Comparison of ENCODE assay signal across 17 cellular contexts in genomic region chr13:23667750-23668149, GRCh38.
DNase-seq lines count a peak whose midpoint lies in the region; ATAC-seq and TF ChIP-seq lines count a peak whose summit lies in the region.
"Had no signal": no experiment of that assay in that cellular context is flagged by ENCODE, and none has a peak within 500 bp of the region (broad histone marks: within the 10 kb centered on the region; RNA-seq: fewer than 3 reads in every experiment).

No MANE protein-coding gene starts in this region.

- intact Hi-C loops in OCI-LY7 (cut with micrococcal nuclease; ENCODE audit: unreplicated experiment): no loop called here

- BruUV-seq in OCI-LY7 (replicated peaks; lab: Mats Ljungman, UMichigan): no TSS peak

- H3K36me3 ChIP-seq in OCI-LY7 (ENCODE audit: insufficient read depth, low read length): no peaks in the 10 kb centered on the region
- H3K36me3 ChIP-seq: esophagus muscularis mucosa had no signal

- H3K27ac ChIP-seq in OCI-LY7 (ENCODE audit: low read depth, low read length, poor library complexity, severe bottlenecking): no peak overlapping the region
- H3K27ac ChIP-seq: esophagus muscularis mucosa, lower lobe of right lung, parathyroid adenoma had no signal

- no peaks in the 10 kb centered on the region for H4K20me1 ChIP-seq in OCI-LY7 (ENCODE audit: insufficient read depth, low read length)

- POLR2A ChIA-PET in OCI-LY7 (lab: Charles Lee): interaction anchor here (0.7 to 1.0 kb wide), 3 partner anchors 17 to 1995 kb away, joined by 3 read pairs; no protein-coding TSS in a partner anchor

- ATAC-seq in HG02870 (IDR thresholded peaks at IDR 0.05; ENCODE audit: unreplicated experiment): no peak
- no peak for ATAC-seq in GM19467 (IDR thresholded peaks at IDR 0.05; ENCODE audit: unreplicated experiment)
- ATAC-seq: activated CD4-positive, alpha-beta T cell treated with anti-CD3 and anti-CD28 coated beads for 36 hours; lower lobe of right lung; SK-N-SH treated with all-trans-retinoic acid at 6 μM for 48 hours had no signal

- DNase-seq in ACHN: peak; percentile 12
- peak; percentile 16 for DNase-seq in OCI-LY7 (ENCODE audit: low spot score)
- peak; percentile 44 for DNase-seq in iPS-NIHi11 (ENCODE audit: low spot score)
- DNase-seq in stimulated activated CD4-positive, alpha-beta T cell treated with anti-CD3 and anti-CD28 coated beads, Interleukin-12 subunit alpha, Interleukin-12 subunit beta, amount 100 ng/mL, for 4 hours: no peak
- no peak for DNase-seq in NK-92 (lab: John Stamatoyannopoulos, UW; ENCODE audit: unreplicated experiment)
- DNase-seq: activated CD4-positive, alpha-beta T cell treated with anti-CD3 and anti-CD28 coated beads for 36 hours; DMS79 treated with DMSO at 0.1 percent for 48 hours; lower lobe of right lung; NCI-H1048; NCI-H2081; stimulated activated CD4-positive, alpha-beta T cell treated with anti-CD3 and anti-CD28 coated beads, Interleukin-4, amount 100 ng/mL, for 1 hour had no signal

- H3K4me1 ChIP-seq in OCI-LY7 (ENCODE audit: insufficient read depth, low read length, poor library complexity, severe bottlenecking): no peaks in the 10 kb centered on the region
- H3K4me1 ChIP-seq: lower lobe of right lung, parathyroid adenoma had no signal

- no peaks in the 10 kb centered on the region for H3K9me2 ChIP-seq in OCI-LY7 (ENCODE audit: insufficient read depth, low read length)

- H3K79me2 ChIP-seq in OCI-LY7 (ENCODE audit: insufficient read depth, low read depth, low read length): no peaks in the 10 kb centered on the region
- H3K79me2 ChIP-seq: parathyroid adenoma had no signal

- no peak overlapping the region for H2AFZ ChIP-seq in OCI-LY7 (ENCODE audit: low read length)
- H2AFZ ChIP-seq: parathyroid adenoma had no signal

- H3K4me3 ChIP-seq in GM12875 (ENCODE audit: low read depth, low read length): no peak overlapping the region
- no peak overlapping the region for H3K4me3 ChIP-seq in OCI-LY7 (ENCODE audit: low read depth, low read length, poor library complexity, severe bottlenecking)
- H3K4me3 ChIP-seq: esophagus muscularis mucosa, lower lobe of right lung had no signal

- CTCF ChIA-PET in OCI-LY7 (lab: Charles Lee; ENCODE audit: unreplicated experiment): no interaction called here

- TF ChIP-seq CTCF in GM12875 (IDR thresholded peaks at IDR 0.05; ENCODE audit: borderline replicate concordance, insufficient read depth, low read depth, low read length) (peak; percentile 15; the same call in 1 of the 2 replicates), OCI-LY7 (conservative IDR thresholded peaks at IDR 0.05; ENCODE audit: low read length) (peak; percentile 66)

- in situ Hi-C loops in ACHN (cut with HindIII; ENCODE audit: low pct_ligation_motif_present, low pct_unique_long_range_greater_than_20kb, low sequenced_read_pairs): no loop called here

- H3K9me3 ChIP-seq in OCI-LY7 (ENCODE audit: low read length): no peaks in the 10 kb centered on the region
- H3K9me3 ChIP-seq: esophagus muscularis mucosa, lower lobe of right lung had no signal

- no peak overlapping the region for H3K4me2 ChIP-seq in OCI-LY7 (ENCODE audit: low read length)

Comparison
In these comparisons a context has a peak if more than half of its experiments do, and no peak if none do; other contexts are left out.
1. DNase-seq: peak in ACHN (single experiment), OCI-LY7 (single experiment) and iPS-NIHi11 (single experiment); none in stimulated activated CD4-positive, alpha-beta T cell treated with anti-CD3 and anti-CD28 coated beads, Interleukin-12 subunit alpha, Interleukin-12 subunit beta, amount 100 ng/mL, for 4 hours (single experiment) and NK-92 (single experiment).